Comparison of ENCODE assay signal across 9 cellular contexts in the genomic region with DNA sequence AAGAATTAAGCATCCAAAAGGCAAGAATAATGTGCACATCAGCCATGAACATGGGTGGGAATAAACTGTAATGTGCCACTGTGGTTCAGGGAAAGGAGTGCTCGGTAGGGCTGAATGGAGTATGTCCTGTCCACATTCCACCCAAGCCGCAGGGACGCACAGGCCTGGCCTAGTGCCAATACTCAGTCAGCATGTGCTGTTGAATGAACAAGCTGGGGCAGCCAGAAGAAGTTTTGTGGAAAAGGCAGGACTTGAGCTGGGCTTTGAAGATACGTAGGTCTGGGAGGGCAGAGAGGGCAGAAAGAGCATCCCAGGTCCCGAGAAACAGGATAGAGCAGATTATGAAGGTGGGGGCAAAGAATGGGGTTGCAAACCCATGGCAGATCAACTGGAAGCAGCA.
DNase-seq lines count a peak whose midpoint lies in the region; ATAC-seq and TF ChIP-seq lines count a peak whose summit lies in the region.
"Had no signal": no experiment of that assay in that cellular context is flagged by ENCODE, and none has a peak within 500 bp of the region (broad histone marks: within the 10 kb centered on the region; RNA-seq: fewer than 3 reads in every experiment).

No MANE protein-coding gene starts in this region.

- in situ Hi-C loops in astrocyte of the cerebellum (cut with HindIII; ENCODE audit: low sequenced_read_pairs), result no loop called here

- H3K4me1 ChIP-seq in KMS-11 (ENCODE audit: low read depth, poor library complexity, severe bottlenecking) (peaks cover 22% of the 10 kb centered on the region), hepatocyte (ENCODE audit: insufficient read depth) (peaks cover 20% of the 10 kb centered on the region), thoracic aorta (ENCODE audit: control insufficient read depth in 1 of 2, low read depth in 2 of 2) (peaks cover 11 to 38% of the 10 kb centered on the region in 2 donors)

- H3K4me2 ChIP-seq in KMS-11 (peak overlapping the region; percentile 54; the same call in 1 of the 2 replicates), hepatocyte (no peak overlapping the region)

- H3K27me3 ChIP-seq in KMS-11 (ENCODE audit: insufficient read depth, low read depth) (no peaks in the 10 kb centered on the region), hepatocyte (no peaks in the 10 kb centered on the region), thoracic aorta (replicated peaks; ENCODE audit: insufficient read depth) (no peaks in the 10 kb centered on the region)

- H3K27ac ChIP-seq in KMS-11 (no peak overlapping the region), hepatocyte (no peak overlapping the region), thoracic aorta (no peak overlapping the region)

- H3K36me3 ChIP-seq in KMS-11 (ENCODE audit: insufficient read depth), result no peaks in the 10 kb centered on the region
- no peaks in the 10 kb centered on the region for H3K36me3 ChIP-seq in hepatocyte (replicated peaks; ENCODE audit: insufficient read depth, low read depth)
- no peaks in the 10 kb centered on the region for H3K36me3 ChIP-seq in thoracic aorta

- no peaks in the 10 kb centered on the region for H3K79me2 ChIP-seq in KMS-11 (ENCODE audit: insufficient read depth, low read depth)
- no peaks in the 10 kb centered on the region for H3K79me2 ChIP-seq in hepatocyte

- no peaks in the 10 kb centered on the region for H4K20me1 ChIP-seq in KMS-11 (ENCODE audit: insufficient read depth)
- H4K20me1 ChIP-seq in hepatocyte (ENCODE audit: insufficient read depth, poor library complexity, severe bottlenecking), result no peaks in the 10 kb centered on the region

- H3K9me3 ChIP-seq in hepatocyte (ENCODE audit: low read depth), result no peaks in the 10 kb centered on the region
- no peaks in the 10 kb centered on the region for H3K9me3 ChIP-seq in thoracic aorta

- no peak overlapping the region for H3K9ac ChIP-seq in KMS-11

- no peaks in the 10 kb centered on the region for H3K9me2 ChIP-seq in hepatocyte (replicated peaks; ENCODE audit: insufficient read depth)

- TF ChIP-seq CTCF in KMS-11 (conservative IDR thresholded peaks at IDR 0.05; ENCODE audit: low read depth, low read length) (no peak), astrocyte of the cerebellum (IDR thresholded peaks at IDR 0.05; ENCODE audit: low read depth, low read length, missing control alignments) (no peak), hepatocyte (IDR thresholded peaks at IDR 0.05; ENCODE audit: poor library complexity) (no peak), thoracic aorta (IDR thresholded peaks at IDR 0.05) (no peak)

- no peak overlapping the region for H3K4me3 ChIP-seq in KMS-11 (IDR thresholded peaks at IDR 0.05; ENCODE audit: insufficient read depth, low read depth, low read length)
- H3K4me3 ChIP-seq in astrocyte of the cerebellum (ENCODE audit: low read depth, low read length), result no peak overlapping the region
- H3K4me3 ChIP-seq in hepatocyte, result no peak overlapping the region
- no peak overlapping the region for H3K4me3 ChIP-seq in thoracic aorta

- no peak overlapping the region for H2AFZ ChIP-seq in KMS-11 (ENCODE audit: low read depth)
- no peak overlapping the region for H2AFZ ChIP-seq in hepatocyte

- DNase-seq in astrocyte of the cerebellum (ENCODE audit: low read depth) (peak; percentile 76), hepatocyte (ENCODE audit: low spot score) (peak; percentile 68), thoracic aorta (ENCODE audit: low spot score) (peak; percentile 51), NCI-H524 treated with DMSO at 0.1 percent for 48 hours (lab: John Stamatoyannopoulos, UW) (no peak), NAMALWA (ENCODE audit: low spot score) (no peak), iPS-NIHi11 (ENCODE audit: low spot score) (no peak)
- DNase-seq in NK-92 treated with Interleukin-12 subunit alpha and Interleukin-12 subunit beta, amount 100 ng/mL, for 24 hours (lab: John Stamatoyannopoulos, UW), result no peak
- DNase-seq: stimulated activated naive CD8-positive, alpha-beta T cell treated with anti-CD3 and anti-CD28 coated beads, Interleukin-15, Interleukin-2, amounts not matched to agents 100 U/mL and 50 U/mL, for 24 hours had no signal

- ATAC-seq in thoracic aorta (ENCODE audit: insufficient number of reproducible peaks, low FRiP score, low read depth), result no peak
- ATAC-seq: stimulated activated naive CD8-positive, alpha-beta T cell treated with anti-CD3 and anti-CD28 coated beads, Interleukin-15, Interleukin-2, amounts not matched to agents 100 U/mL and 50 U/mL, for 24 hours had no signal

- WGBS in hepatocyte (ENCODE audit: low lambda C conversion rate, missing lambda C conversion rate), result 44% methylated on average over 5 of the region's 5 CpGs

Comparison
In these comparisons a context has a peak if more than half of its experiments do, and no peak if none do; other contexts are left out.
1. DNase-seq: peak in astrocyte of the cerebellum (single experiment), hepatocyte (single experiment) and thoracic aorta (single experiment); none in NCI-H524 treated with DMSO at 0.1 percent for 48 hours (single experiment), NAMALWA (single experiment), iPS-NIHi11 (single experiment) and NK-92 treated with Interleukin-12 subunit alpha and Interleukin-12 subunit beta, amount 100 ng/mL, for 24 hours (single experiment).